Comparison of ENCODE assay signal across 22 cellular contexts in the genomic region with DNA sequence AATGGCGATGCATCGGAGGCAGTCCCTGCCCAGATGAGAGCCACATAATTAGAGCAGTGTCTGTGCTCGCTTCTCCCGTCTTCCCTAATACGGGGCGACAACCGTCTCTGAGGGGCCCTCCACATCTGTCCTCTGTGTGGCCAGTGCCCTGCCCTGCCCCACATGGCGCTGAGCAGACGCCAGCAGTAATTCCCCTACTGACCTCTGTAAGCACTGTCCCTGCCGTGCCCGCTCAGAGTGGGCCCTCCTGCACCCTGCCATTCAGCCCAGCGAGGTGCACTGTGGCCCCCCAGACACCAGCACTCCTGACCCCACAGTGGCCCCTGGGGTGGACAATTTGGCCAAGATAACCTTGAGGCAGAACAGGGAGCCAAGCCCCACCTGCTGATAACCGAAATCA.
"Had no signal": no experiment of that assay in that cellular context is flagged by ENCODE, and none has a peak within 500 bp of the region (broad histone marks: within the 10 kb centered on the region; RNA-seq: fewer than 3 reads in every experiment).

No MANE protein-coding gene starts in this region.

- H3K9me3 Mint-ChIP-seq: immature natural killer cell had no signal

- FAIRE-seq: endothelial cell of umbilical vein, frontal cortex had no signal

- H3K36me3 Mint-ChIP-seq: immature natural killer cell had no signal

- ATAC-seq: effector memory CD8-positive, alpha-beta T cell; gastroesophageal sphincter; heart left ventricle; left cardiac atrium; left lung; left ventricle myocardium superior; lower lobe of right lung had no signal

- H3K4me2 ChIP-seq: hepatocyte had no signal

- H2AFZ ChIP-seq: hepatocyte had no signal

- H3K27ac Mint-ChIP-seq: dendritic cell treated with granulocyte-macrophage colony-stimulating factor and Interleukin-4, amounts not matched to agents 40 ng/mL and 50 ng/mL, for 4 days; immature natural killer cell had no signal

- H3K27ac ChIP-seq: colonic mucosa, esophagus squamous epithelium, gastroesophageal sphincter, heart left ventricle, hepatocyte, left lung, lower lobe of right lung had no signal

- H3K4me1 ChIP-seq: colonic mucosa, esophagus squamous epithelium, gastroesophageal sphincter, heart left ventricle, left lung, lower lobe of right lung had no signal

- H3K27me3 Mint-ChIP-seq: dendritic cell treated with granulocyte-macrophage colony-stimulating factor and Interleukin-4, amounts not matched to agents 40 ng/mL and 50 ng/mL, for 4 days; effector memory CD8-positive, alpha-beta T cell had no signal

- H3K4me3 ChIP-seq: colonic mucosa, esophagus squamous epithelium, gastroesophageal sphincter, heart left ventricle, hepatocyte, left lung, lower lobe of right lung had no signal

- H3K27me3 ChIP-seq: colonic mucosa, esophagus squamous epithelium, gastroesophageal sphincter, heart left ventricle, hepatocyte, left lung had no signal

- H3K4me3 Mint-ChIP-seq: dendritic cell treated with granulocyte-macrophage colony-stimulating factor and Interleukin-4, amounts not matched to agents 40 ng/mL and 50 ng/mL, for 4 days; effector memory CD8-positive, alpha-beta T cell; immature natural killer cell had no signal

- H3K36me3 ChIP-seq: colonic mucosa, gastroesophageal sphincter, heart left ventricle, lower lobe of right lung had no signal

- DNase-seq: cerebellar nuclear complex; colonic mucosa; cortex of kidney; effector CD8-positive, alpha-beta T cell; effector memory CD8-positive, alpha-beta T cell; esophagus squamous epithelium; foreskin fibroblast; heart left ventricle; hypothalamus; immature natural killer cell; islet precursor cell; left cardiac atrium; left ventricle myocardium superior; lower lobe of right lung; mesendoderm; midbrain had no signal

- H3K9me3 ChIP-seq: colonic mucosa, esophagus squamous epithelium, gastroesophageal sphincter, heart left ventricle, left lung, lower lobe of right lung had no signal
